ENCODE assay signal across 8 cellular contexts in the genomic region with DNA sequence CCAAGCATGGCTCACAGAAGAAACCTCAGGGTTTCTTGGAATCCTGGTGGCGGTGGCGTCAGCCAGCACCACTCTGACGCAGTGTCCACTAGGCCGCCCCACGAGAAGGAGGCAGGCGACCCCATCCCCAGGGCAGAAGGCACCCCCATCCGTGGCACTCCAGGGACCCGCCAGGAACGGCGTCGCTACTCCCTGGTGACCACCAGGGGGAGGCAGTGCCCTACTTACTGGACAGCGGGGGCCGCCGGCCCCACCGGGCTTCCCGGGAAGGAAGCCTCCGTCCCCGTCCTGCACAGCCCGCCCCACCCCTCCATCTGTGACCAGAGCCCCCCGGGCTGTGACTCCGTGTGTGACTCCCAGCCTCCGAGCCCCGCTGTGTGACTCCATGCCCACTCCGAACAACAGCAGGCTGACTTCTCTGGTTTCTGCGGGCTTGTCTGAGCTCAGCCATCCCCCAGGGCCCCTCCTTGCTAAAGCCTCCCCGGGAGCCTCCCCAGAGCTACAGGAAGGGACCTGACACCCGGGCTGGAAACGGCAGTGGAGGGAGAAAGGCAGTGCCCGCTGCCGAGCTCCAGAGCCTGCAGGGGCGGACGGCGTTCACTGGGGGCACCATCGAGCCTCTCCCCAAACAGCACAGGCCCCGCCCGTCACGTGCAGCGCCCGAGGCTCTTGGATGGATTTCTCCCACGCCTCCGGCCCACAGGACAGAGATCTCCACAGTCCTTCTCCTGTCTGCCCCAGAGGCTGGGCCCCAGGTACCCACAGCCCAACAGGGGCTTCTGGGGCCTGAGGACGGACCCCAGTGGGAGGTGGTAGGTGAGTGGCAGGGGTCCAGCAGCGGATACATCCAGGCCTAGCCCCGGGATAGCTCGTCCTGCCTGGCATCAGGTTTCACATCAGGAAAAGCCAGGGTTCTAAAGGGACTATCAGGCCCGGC.
DNase-seq lines count a peak whose midpoint lies in the region; ATAC-seq and TF ChIP-seq lines count a peak whose summit lies in the region.

No MANE protein-coding gene starts in this region.

- ATAC-seq in HG03342 (IDR thresholded peaks at IDR 0.05; ENCODE audit: unreplicated experiment): peak; percentile 83
- no peak for ATAC-seq in GM18517 (IDR thresholded peaks at IDR 0.05; ENCODE audit: unreplicated experiment)

- no peaks in the 10 kb centered on the region for H3K27me3 ChIP-seq in layer of hippocampus (ENCODE audit: control insufficient read depth, insufficient read depth, low read length)

- H3K27ac ChIP-seq in cingulate gyrus (ENCODE audit: low read depth, low read length): peak overlapping the region; percentile 81
- peak overlapping the region; percentile 76 for H3K27ac ChIP-seq in layer of hippocampus (ENCODE audit: low read depth, low read length)

- peak; percentile 91 for TF ChIP-seq CTCF in GM10266 (IDR thresholded peaks at IDR 0.05; ENCODE audit: control insufficient read depth, insufficient read depth, low read depth, missing control alignments)

- peak; percentile 87 for DNase-seq in GM10266 (ENCODE audit: extremely low spot score)
- peak; percentile 89 to 97 for DNase-seq in NCI-H524 (lab: John Stamatoyannopoulos, UW)
- DNase-seq in activated CD4-positive, alpha-beta T cell treated with anti-CD3 and anti-CD28 coated beads for 48 hours: peak; percentile 86
- DNase-seq in stimulated activated CD4-positive, alpha-beta T cell treated with anti-CD3 and anti-CD28 coated beads, Interleukin-15, amount 100 ng/mL, for 24 hours: peak; percentile 87
